In the genomic region with DNA sequence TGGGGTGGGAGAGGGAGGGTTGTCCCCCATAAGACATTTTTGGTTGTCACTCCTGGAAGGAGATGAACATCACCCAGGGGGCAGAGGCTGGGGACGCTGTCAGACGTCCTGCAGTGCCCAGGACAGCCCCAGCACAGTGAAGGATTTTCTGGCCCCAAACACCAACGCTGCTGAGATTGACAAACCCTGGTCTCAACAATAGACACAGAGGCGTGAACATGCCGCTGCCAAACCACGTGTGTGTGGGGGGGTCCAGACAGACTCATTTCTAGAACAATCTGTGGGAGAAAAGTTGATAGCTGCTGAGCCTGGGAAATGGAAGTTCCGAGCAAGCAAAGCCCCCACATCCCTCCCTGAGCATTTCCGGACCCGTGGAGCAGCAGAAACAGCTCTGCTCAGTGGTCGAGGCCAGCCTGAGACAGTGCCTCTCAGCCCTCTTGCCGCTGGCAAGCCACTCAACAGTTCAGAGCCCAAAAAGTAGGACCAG, we compare ENCODE assay signal across 1 cellular context.
TF ChIP-seq lines count a peak whose summit lies in the region.

No MANE protein-coding gene starts in this region.

TF ChIP-seq in GM12878, 131 proteins besides CTCF, POLR2A, EP300 and RAD21 (continued from another document):
- TF ChIP-seq, protein P1, sequence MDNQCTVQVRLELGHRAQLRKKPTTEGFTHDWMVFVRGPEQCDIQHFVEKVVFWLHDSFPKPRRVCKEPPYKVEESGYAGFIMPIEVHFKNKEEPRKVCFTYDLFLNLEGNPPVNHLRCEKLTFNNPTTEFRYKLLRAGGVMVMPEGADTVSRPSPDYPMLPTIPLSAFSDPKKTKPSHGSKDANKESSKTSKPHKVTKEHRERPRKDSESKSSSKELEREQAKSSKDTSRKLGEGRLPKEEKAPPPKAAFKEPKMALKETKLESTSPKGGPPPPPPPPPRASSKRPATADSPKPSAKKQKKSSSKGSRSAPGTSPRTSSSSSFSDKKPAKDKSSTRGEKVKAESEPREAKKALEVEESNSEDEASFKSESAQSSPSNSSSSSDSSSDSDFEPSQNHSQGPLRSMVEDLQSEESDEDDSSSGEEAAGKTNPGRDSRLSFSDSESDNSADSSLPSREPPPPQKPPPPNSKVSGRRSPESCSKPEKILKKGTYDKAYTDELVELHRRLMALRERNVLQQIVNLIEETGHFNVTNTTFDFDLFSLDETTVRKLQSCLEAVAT (IDR thresholded peaks at IDR 0.05): peak; percentile 36; the same call in 1 of the 2 replicates
- TF ChIP-seq, protein P2, sequence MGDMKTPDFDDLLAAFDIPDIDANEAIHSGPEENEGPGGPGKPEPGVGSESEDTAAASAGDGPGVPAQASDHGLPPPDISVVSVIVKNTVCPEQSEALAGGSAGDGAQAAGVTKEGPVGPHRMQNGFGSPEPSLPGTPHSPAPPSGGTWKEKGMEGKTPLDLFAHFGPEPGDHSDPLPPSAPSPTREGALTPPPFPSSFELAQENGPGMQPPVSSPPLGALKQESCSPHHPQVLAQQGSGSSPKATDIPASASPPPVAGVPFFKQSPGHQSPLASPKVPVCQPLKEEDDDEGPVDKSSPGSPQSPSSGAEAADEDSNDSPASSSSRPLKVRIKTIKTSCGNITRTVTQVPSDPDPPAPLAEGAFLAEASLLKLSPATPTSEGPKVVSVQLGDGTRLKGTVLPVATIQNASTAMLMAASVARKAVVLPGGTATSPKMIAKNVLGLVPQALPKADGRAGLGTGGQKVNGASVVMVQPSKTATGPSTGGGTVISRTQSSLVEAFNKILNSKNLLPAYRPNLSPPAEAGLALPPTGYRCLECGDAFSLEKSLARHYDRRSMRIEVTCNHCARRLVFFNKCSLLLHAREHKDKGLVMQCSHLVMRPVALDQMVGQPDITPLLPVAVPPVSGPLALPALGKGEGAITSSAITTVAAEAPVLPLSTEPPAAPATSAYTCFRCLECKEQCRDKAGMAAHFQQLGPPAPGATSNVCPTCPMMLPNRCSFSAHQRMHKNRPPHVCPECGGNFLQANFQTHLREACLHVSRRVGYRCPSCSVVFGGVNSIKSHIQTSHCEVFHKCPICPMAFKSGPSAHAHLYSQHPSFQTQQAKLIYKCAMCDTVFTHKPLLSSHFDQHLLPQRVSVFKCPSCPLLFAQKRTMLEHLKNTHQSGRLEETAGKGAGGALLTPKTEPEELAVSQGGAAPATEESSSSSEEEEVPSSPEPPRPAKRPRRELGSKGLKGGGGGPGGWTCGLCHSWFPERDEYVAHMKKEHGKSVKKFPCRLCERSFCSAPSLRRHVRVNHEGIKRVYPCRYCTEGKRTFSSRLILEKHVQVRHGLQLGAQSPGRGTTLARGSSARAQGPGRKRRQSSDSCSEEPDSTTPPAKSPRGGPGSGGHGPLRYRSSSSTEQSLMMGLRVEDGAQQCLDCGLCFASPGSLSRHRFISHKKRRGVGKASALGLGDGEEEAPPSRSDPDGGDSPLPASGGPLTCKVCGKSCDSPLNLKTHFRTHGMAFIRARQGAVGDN (IDR thresholded peaks at IDR 0.05): peak; percentile 50; the same call in 1 of the 2 replicates
- TF ChIP-seq, protein P3, sequence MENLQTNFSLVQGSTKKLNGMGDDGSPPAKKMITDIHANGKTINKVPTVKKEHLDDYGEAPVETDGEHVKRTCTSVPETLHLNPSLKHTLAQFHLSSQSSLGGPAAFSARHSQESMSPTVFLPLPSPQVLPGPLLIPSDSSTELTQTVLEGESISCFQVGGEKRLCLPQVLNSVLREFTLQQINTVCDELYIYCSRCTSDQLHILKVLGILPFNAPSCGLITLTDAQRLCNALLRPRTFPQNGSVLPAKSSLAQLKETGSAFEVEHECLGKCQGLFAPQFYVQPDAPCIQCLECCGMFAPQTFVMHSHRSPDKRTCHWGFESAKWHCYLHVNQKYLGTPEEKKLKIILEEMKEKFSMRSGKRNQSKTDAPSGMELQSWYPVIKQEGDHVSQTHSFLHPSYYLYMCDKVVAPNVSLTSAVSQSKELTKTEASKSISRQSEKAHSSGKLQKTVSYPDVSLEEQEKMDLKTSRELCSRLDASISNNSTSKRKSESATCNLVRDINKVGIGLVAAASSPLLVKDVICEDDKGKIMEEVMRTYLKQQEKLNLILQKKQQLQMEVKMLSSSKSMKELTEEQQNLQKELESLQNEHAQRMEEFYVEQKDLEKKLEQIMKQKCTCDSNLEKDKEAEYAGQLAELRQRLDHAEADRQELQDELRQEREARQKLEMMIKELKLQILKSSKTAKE (IDR thresholded peaks at IDR 0.05; ENCODE audit: low read depth, poor library complexity, severe bottlenecking): peak; percentile 34
TF ChIP-seq in GM12878: peak in this region for 29.
